Comparison of ENCODE assay signal across 8 cellular contexts in genomic region chr5:143404416-143405062, GRCh38. TPM values are rescaled to one million over a fixed set of nuclear protein-coding genes. Genes with fewer than 3 reads are reported as not detected.
DNase-seq lines count a peak whose midpoint lies in the region; ATAC-seq lines count a peak whose summit lies in the region.

No MANE protein-coding gene starts in this region.

- H3K4me1 ChIP-seq in neuron (ENCODE audit: insufficient read depth, low read length), result peaks cover 18% of the 10 kb centered on the region
- peaks cover 4 to 36% (median 29%) of the 10 kb centered on the region in 5 donors for H3K4me1 ChIP-seq in subcutaneous abdominal adipose tissue (ENCODE audit: control insufficient read depth in 5 of 5, insufficient read depth in 5 of 5, low read length in 5 of 5)

- H3K27ac ChIP-seq in subcutaneous abdominal adipose tissue (ENCODE audit: low read depth, low read length), result peak overlapping the region; percentile 100

- peak overlapping the region; percentile 88 to 96 (median 89) for H3K9ac ChIP-seq in subcutaneous abdominal adipose tissue (ENCODE audit: low read length in 5 of 5)

- peak overlapping the region; percentile 98 for H2AFZ ChIP-seq in neuron (ENCODE audit: low read depth, low read length)

- no peaks in the 10 kb centered on the region for H3K36me3 ChIP-seq in neuron (ENCODE audit: insufficient read depth, low read length)
- H3K36me3 ChIP-seq in subcutaneous abdominal adipose tissue (ENCODE audit: control insufficient read depth in 5 of 5, insufficient read depth in 5 of 5, low read length in 5 of 5), result peaks cover 0 to 9% (median 0%) of the 10 kb centered on the region in 5 donors

- DNase-seq in COLO668 (lab: John Stamatoyannopoulos, UW; ENCODE audit: unreplicated experiment) (peak; percentile 75), HT1080 (ENCODE audit: low read depth) (peak; percentile 82), SHP77 (lab: John Stamatoyannopoulos, UW) (peak; percentile 53 to 88), activated gamma-delta T cell treated with Interleukin-2 at 50 U/mL for 16 hours (peak; percentile 69), foreskin melanocyte (peak; percentile 77)

- H3K4me3 ChIP-seq in neuron (ENCODE audit: low read length), result peak overlapping the region; percentile 88
- peak overlapping the region; percentile 64 to 92 (median 88) for H3K4me3 ChIP-seq in subcutaneous abdominal adipose tissue (ENCODE audit: low read depth in 1 of 5, low read length in 5 of 5)

- ATAC-seq in GM21360 (IDR thresholded peaks at IDR 0.05; ENCODE audit: unreplicated experiment), result peak; percentile 12

- H3K27me3 ChIP-seq in neuron (ENCODE audit: insufficient read depth, low read length) (peaks cover 6% of the 10 kb centered on the region), subcutaneous abdominal adipose tissue (ENCODE audit: control insufficient read depth in 5 of 5, insufficient read depth in 4 of 5, low read length in 5 of 5) (no peaks in the 10 kb centered on the region)

- H3K9me3 ChIP-seq in neuron (ENCODE audit: low read length) (no peaks in the 10 kb centered on the region), subcutaneous abdominal adipose tissue (ENCODE audit: control insufficient read depth in 5 of 5, low read length in 5 of 5) (no peaks in the 10 kb centered on the region)

RNA-seq across cellular contexts. Expression of gene NR3C1, which starts 1.1 kb away (rescaled TPM):
- 39.2 and 40.3 TPM in 2 replicates for total RNA-seq in HT1080 (2014; rRNA removed; shearing (Covaris generic))
- polyA plus RNA-seq in HT1080 (2015; cell fraction: cytosol; rRNA removed), result 40.8 and 55.0 TPM in 2 replicates
- 51.9 and 56.7 TPM in 2 replicates for polyA plus RNA-seq in HT1080 (2015; cell fraction: nucleus; rRNA removed)

Comparison
In these comparisons a context has a peak if more than half of its experiments do, and no peak if none do; other contexts are left out.
1. Peak in every context shown above with its lines: DNase-seq, ATAC-seq, H3K4me3 ChIP-seq and H3K27ac ChIP-seq.